12 cellular contexts compared by ENCODE assay signal in the genomic region with DNA sequence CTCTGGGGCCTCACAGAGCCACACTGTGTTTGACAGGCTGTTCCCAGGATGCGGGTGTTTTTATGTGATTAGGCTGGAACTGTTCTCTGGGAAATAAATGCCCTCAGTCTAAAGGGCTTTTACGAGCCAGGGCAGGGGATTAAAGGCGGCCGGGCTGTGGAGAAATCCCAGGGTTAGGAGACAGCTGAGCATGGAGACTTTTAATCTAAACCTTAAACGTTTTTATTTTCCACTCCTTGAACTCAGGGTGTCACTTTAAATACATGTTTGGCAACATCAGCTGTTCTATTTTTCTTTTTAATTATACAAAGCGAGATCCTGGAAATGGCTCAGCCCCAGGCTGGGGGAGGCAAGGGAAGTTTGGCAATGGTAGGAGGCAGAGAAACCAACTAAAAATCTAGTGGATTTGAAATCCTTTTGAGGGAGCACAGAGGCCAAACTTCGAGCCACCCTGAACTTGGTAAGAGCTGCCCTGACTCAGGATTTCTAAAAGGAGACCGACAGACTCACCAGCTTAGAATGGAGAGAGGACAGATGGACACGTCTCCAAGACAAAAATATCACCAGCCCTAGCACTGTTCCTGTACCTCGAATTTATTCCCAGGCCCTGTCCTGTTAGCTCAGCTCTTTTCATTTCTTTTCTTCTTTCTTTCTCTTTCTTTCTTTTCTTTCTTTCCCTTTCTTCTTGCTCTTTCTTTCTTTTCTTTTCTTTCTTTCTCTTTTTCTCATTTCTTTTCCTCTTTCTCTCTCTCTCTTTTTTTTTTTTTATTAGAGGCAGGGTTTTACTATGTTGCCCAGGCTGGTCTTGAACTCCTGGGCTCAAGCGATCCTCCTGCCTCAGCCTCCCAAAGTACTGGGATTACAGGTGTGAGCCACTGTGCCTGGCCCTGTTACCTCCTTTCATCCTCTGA. TPM values are rescaled to one million over a fixed set of nuclear protein-coding genes. Genes with fewer than 3 reads are reported as not detected.
A peak's percentile ranks its signal among the peaks of the same experiment; 100 is the strongest.
DNase-seq lines count a peak whose midpoint lies in the region; ATAC-seq and TF ChIP-seq lines count a peak whose summit lies in the region.
"Had no signal": no experiment of that assay in that cellular context is flagged by ENCODE, and none has a peak within 500 bp of the region (broad histone marks: within the 10 kb centered on the region; RNA-seq: fewer than 3 reads in every experiment).

No MANE protein-coding gene starts in this region.

- H3K9me3 ChIP-seq in right atrium auricular region = no peaks in the 10 kb centered on the region
- no peaks in the 10 kb centered on the region for H3K9me3 ChIP-seq in endodermal cell (ENCODE audit: control insufficient read depth, low read length)
- H3K9me3 ChIP-seq in upper lobe of right lung = no peaks in the 10 kb centered on the region

- POLR2A ChIA-PET in naive thymus-derived CD8-positive, alpha-beta T cell (lab: Charles Lee) = interaction anchor here (0.7 to 1.0 kb wide), 3 partner anchors 13 to 31 kb away, joined by 3 read pairs; no protein-coding TSS in a partner anchor

- no peak for TF ChIP-seq CTCF in right atrium auricular region (IDR thresholded peaks at IDR 0.05)
- no peak for TF ChIP-seq CTCF in endodermal cell (conservative IDR thresholded peaks at IDR 0.05)
- no peak for TF ChIP-seq CTCF in upper lobe of right lung (IDR thresholded peaks at IDR 0.05)

- H3K4me3 ChIP-seq in right atrium auricular region = no peak overlapping the region
- no peak overlapping the region for H3K4me3 ChIP-seq in endodermal cell (ENCODE audit: low read length)
- no peak overlapping the region for H3K4me3 ChIP-seq in upper lobe of right lung

- DNase-seq in Right ventricle myocardium inferior (ENCODE audit: missing footprints) (no peak), right atrium auricular region (ENCODE audit: low spot score) (no peak), endodermal cell (peak; percentile 35), epidermal melanocyte (ENCODE audit: insufficient read length, low spot score) (no peak), ecto neural progenitor cell (ENCODE audit: low spot score) (no peak), upper lobe of right lung (no peak), amniotic stem cell (lab: John Stamatoyannopoulos, UW) (no peak)
- DNase-seq in naive thymus-derived CD8-positive, alpha-beta T cell = no peak
- DNase-seq: activated CD4-positive, alpha-beta T cell treated with anti-CD3 and anti-CD28 coated beads, Interleukin-2, amount 50 U/mL, for 1 hour; AML-193; NCI-H345 had no signal

- no peaks in the 10 kb centered on the region for H3K27me3 Mint-ChIP-seq in endodermal cell (ENCODE audit: insufficient read depth)
- H3K27me3 Mint-ChIP-seq in naive thymus-derived CD8-positive, alpha-beta T cell = no peaks in the 10 kb centered on the region

- 80 to 83% methylated on average over 10 to 11 of the region's 11 CpGs for WGBS in endodermal cell (ENCODE audit: insufficient coverage in 1 of 2, insufficient read length in 1 of 2), 2 experiments

- H3K27ac Mint-ChIP-seq in endodermal cell = peak overlapping the region; percentile 55
- peak overlapping the region; percentile 4 to 90 (median 49) for H3K27ac Mint-ChIP-seq in naive thymus-derived CD8-positive, alpha-beta T cell

- H3K36me3 ChIP-seq in right atrium auricular region = no peaks in the 10 kb centered on the region
- no peaks in the 10 kb centered on the region for H3K36me3 ChIP-seq in endodermal cell (ENCODE audit: control insufficient read depth, insufficient read depth, low read length)
- H3K36me3 ChIP-seq in upper lobe of right lung = no peaks in the 10 kb centered on the region

- H3K4me1 ChIP-seq in right atrium auricular region (peaks cover 0 to 7% of the 10 kb centered on the region in 2 donors), endodermal cell (ENCODE audit: control insufficient read depth, insufficient read depth, low read length) (no peaks in the 10 kb centered on the region), upper lobe of right lung (no peaks in the 10 kb centered on the region)

- H3K27ac ChIP-seq in right atrium auricular region (peak overlapping the region in 1 of 2 donors; percentile 21), endodermal cell (ENCODE audit: low read depth, low read length) (peak overlapping the region; percentile 77), upper lobe of right lung (no peak overlapping the region)
- H3K27ac ChIP-seq: HL-60 had no signal

- no peaks in the 10 kb centered on the region for H3K27me3 ChIP-seq in right atrium auricular region
- no peaks in the 10 kb centered on the region for H3K27me3 ChIP-seq in endodermal cell (ENCODE audit: control insufficient read depth, insufficient read depth, low read length, poor library complexity, severe bottlenecking)
- no peaks in the 10 kb centered on the region for H3K27me3 ChIP-seq in upper lobe of right lung

- intact Hi-C loops in Right ventricle myocardium inferior (cut with DNase I) = no loop called here
- intact Hi-C loops in upper lobe of right lung (cut with DNase I) = no loop called here

- peaks cover 10% of the 10 kb centered on the region for H3K4me1 Mint-ChIP-seq in endodermal cell
- H3K4me1 Mint-ChIP-seq in naive thymus-derived CD8-positive, alpha-beta T cell = peaks cover 5 to 8% (median 7%) of the 10 kb centered on the region in 4 donors

- no peak overlapping the region for H3K9ac ChIP-seq in endodermal cell (ENCODE audit: extremely low read depth, low read length, poor library complexity, severe bottlenecking)

- peaks cover 4% of the 10 kb centered on the region for H3K9me3 Mint-ChIP-seq in endodermal cell
- H3K9me3 Mint-ChIP-seq in naive thymus-derived CD8-positive, alpha-beta T cell = no peaks in the 10 kb centered on the region

- ATAC-seq in Right ventricle myocardium inferior = peak; percentile 46
- no peak for ATAC-seq in naive thymus-derived CD8-positive, alpha-beta T cell
- ATAC-seq in upper lobe of right lung = no peak

- no peak overlapping the region for H3K4me3 Mint-ChIP-seq in endodermal cell
- H3K4me3 Mint-ChIP-seq in naive thymus-derived CD8-positive, alpha-beta T cell = no peak overlapping the region

- H3K36me3 Mint-ChIP-seq in endodermal cell (ENCODE audit: low read depth) = peaks cover 2% of the 10 kb centered on the region
- H3K36me3 Mint-ChIP-seq in naive thymus-derived CD8-positive, alpha-beta T cell = no peaks in the 10 kb centered on the region

RNA-seq across cellular contexts. Expression of gene ORAI1, which starts 15.8 kb away (rescaled TPM):
- total RNA-seq in Right ventricle myocardium inferior (11.5 TPM), right atrium auricular region (1 to 10 TPM; 6.8 to 8.3 TPM), endodermal cell (10 to 100 TPM; 35.3 to 39.2 TPM), upper lobe of right lung (32.4 TPM)
- polyA plus RNA-seq in endodermal cell (2013, experiment 1 of 2) = 11.8 TPM
- 11.2 TPM for polyA plus RNA-seq in endodermal cell (2013, experiment 2 of 2)
- total RNA-seq in naive thymus-derived CD8-positive, alpha-beta T cell = 10 to 100 TPM; 44.6 to 45.7 TPM
- 100 to 1,000 TPM; 122 to 158 (median 134) TPM for polyA plus RNA-seq in naive thymus-derived CD8-positive, alpha-beta T cell

RNA-seq across cellular contexts. Expression of gene KDM2B, which starts 29.7 kb away (rescaled TPM):
- total RNA-seq in Right ventricle myocardium inferior = 13.1 TPM
- total RNA-seq in right atrium auricular region = 10 to 100 TPM in 1 of 2 donors, 1 to 10 TPM in 1; 9.5 to 10.8 TPM
- total RNA-seq in endodermal cell = 100 to 1,000 TPM; 103 to 125 TPM
- polyA plus RNA-seq in endodermal cell (2013, experiment 1 of 2) = 64.7 TPM
- 60.8 TPM for polyA plus RNA-seq in endodermal cell (2013, experiment 2 of 2)
- total RNA-seq in naive thymus-derived CD8-positive, alpha-beta T cell = 10 to 100 TPM; 91.8 to 95.0 TPM
- polyA plus RNA-seq in naive thymus-derived CD8-positive, alpha-beta T cell = 10 to 100 TPM; 13.0 to 19.4 (median 18.4) TPM
- total RNA-seq in upper lobe of right lung = 35.4 TPM

RNA-seq across cellular contexts. Expression of gene MORN3, which starts 59.0 kb away (rescaled TPM):
- 0.11 TPM for total RNA-seq in Right ventricle myocardium inferior
- total RNA-seq in right atrium auricular region = under 1 TPM in 1 of 2 donors, not detected in 1; 0.35 TPM
- total RNA-seq in endodermal cell = 1 to 10 TPM; 1.4 to 1.6 TPM
- 0.96 TPM for polyA plus RNA-seq in endodermal cell (2013, experiment 1 of 2)
- 0.79 TPM for polyA plus RNA-seq in endodermal cell (2013, experiment 2 of 2)
- total RNA-seq in naive thymus-derived CD8-positive, alpha-beta T cell = 10 to 100 TPM; 13.3 to 14.0 TPM
- polyA plus RNA-seq in naive thymus-derived CD8-positive, alpha-beta T cell = 1 to 10 TPM; 1.1 to 4.8 (median 1.8) TPM
- total RNA-seq in upper lobe of right lung = 0.67 TPM
